ENCODE assay signal across 8 cellular contexts in the genomic region with DNA sequence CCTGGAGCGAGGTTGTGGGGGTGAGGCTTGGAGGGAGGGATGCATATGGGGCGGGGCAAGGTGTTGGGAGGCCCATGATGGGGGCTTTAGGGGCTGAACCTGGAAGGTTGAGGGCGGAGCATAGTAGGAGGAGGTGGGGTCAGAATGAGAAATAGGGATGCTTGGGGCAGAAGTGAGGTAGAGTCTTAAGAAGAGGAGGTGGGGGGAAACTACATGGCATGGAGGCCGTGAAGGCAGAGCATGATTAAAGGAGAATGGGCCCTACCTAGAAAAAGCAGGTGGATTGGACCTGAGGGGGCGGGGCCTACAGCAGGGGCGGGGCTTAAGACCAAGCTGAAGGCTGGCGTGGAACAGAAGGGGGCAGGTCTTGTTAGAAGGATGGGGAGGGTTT. TPM values are rescaled to one million over a fixed set of nuclear protein-coding genes. Genes with fewer than 3 reads are reported as not detected.
DNase-seq lines count a peak whose midpoint lies in the region; ATAC-seq and TF ChIP-seq lines count a peak whose summit lies in the region.

No MANE protein-coding gene starts in this region.

- H2AFZ ChIP-seq in PC-9 (no peak overlapping the region), MM.1S (ENCODE audit: low read length) (no peak overlapping the region)

- no peaks in the 10 kb centered on the region for H3K9me3 Mint-ChIP-seq in activated naive CD8-positive, alpha-beta T cell treated with anti-CD3 and anti-CD28 coated beads, Interleukin-2, amount 10 ng/mL, durations not matched to agents 7 days and 5 days

- CTCF ChIA-PET in PC-9 (lab: Charles Lee) = interaction anchor here (0.5 kb wide), 1 partner anchor 211 kb away, joined by 3 read pairs; no protein-coding TSS in a partner anchor

- H3K36me3 Mint-ChIP-seq in activated naive CD8-positive, alpha-beta T cell treated with anti-CD3 and anti-CD28 coated beads, Interleukin-2, amount 10 ng/mL, durations not matched to agents 7 days and 5 days = peaks cover 12% of the 10 kb centered on the region

- peak overlapping the region; percentile 42; the same call in 1 of the 2 replicates for H3K4me3 ChIP-seq in PC-9
- peak overlapping the region; percentile 93 to 100 for H3K4me3 ChIP-seq in testis
- H3K4me3 ChIP-seq in MM.1S (ENCODE audit: low read length) = no peak overlapping the region

- DNase-seq in Right ventricle myocardium inferior (ENCODE audit: missing footprints) = no peak
- DNase-seq in cardiac septum (ENCODE audit: low spot score) = no peak
- no peak for DNase-seq in PC-9
- DNase-seq in activated naive CD8-positive, alpha-beta T cell treated with anti-CD3 and anti-CD28 coated beads, Interleukin-2, amount 10 ng/mL, durations not matched to agents 7 days and 5 days = peak; percentile 59
- DNase-seq in left colon = peak; percentile 57 to 72
- peak; percentile 51 for DNase-seq in testis
- no peak for DNase-seq in MM.1S
- no peak for DNase-seq in GF-D8 (lab: John Stamatoyannopoulos, UW)

- H3K4me3 Mint-ChIP-seq in activated naive CD8-positive, alpha-beta T cell treated with anti-CD3 and anti-CD28 coated beads, Interleukin-2, amount 10 ng/mL, durations not matched to agents 7 days and 5 days = peak overlapping the region; percentile 92

- POLR2A ChIA-PET in PC-9 (lab: Charles Lee; ENCODE audit: unreplicated experiment) = no interaction called here
- POLR2A ChIA-PET in activated naive CD8-positive, alpha-beta T cell treated with anti-CD3 and anti-CD28 coated beads, Interleukin-2, amount 10 ng/mL, durations not matched to agents 7 days and 5 days (lab: Charles Lee) = interaction anchor here (1.8 to 2.0 kb wide), 2 partner anchors 13 to 19 kb away, joined by 10 to 13 read pairs; no protein-coding TSS in a partner anchor

- ATAC-seq in Right ventricle myocardium inferior (peak; percentile 3), left colon (peak; percentile 12)
- ATAC-seq in activated naive CD8-positive, alpha-beta T cell treated with anti-CD3 and anti-CD28 coated beads, Interleukin-2, amount 10 ng/mL, durations not matched to agents 7 days and 5 days (ENCODE audit: low read depth) = peak; percentile 3

- H3K9me2 ChIP-seq in PC-9 (ENCODE audit: insufficient read depth) (no peaks in the 10 kb centered on the region), MM.1S (replicated peaks; ENCODE audit: insufficient read depth, low read length) (no peaks in the 10 kb centered on the region)

- peak overlapping the region; percentile 98 for H3K27ac Mint-ChIP-seq in activated naive CD8-positive, alpha-beta T cell treated with anti-CD3 and anti-CD28 coated beads, Interleukin-2, amount 10 ng/mL, durations not matched to agents 7 days and 5 days

- H3K27me3 ChIP-seq in PC-9 (ENCODE audit: insufficient read depth, low read depth) (no peaks in the 10 kb centered on the region), testis (no peaks in the 10 kb centered on the region), MM.1S (replicated peaks; ENCODE audit: insufficient read depth, low read length) (no peaks in the 10 kb centered on the region)

- TF ChIP-seq CTCF in PC-9 (conservative IDR thresholded peaks at IDR 0.05) (no peak), testis (IDR thresholded peaks at IDR 0.05) (no peak), MM.1S (IDR thresholded peaks at IDR 0.05; ENCODE audit: low read length) (no peak)

- H3F3A ChIP-seq in PC-9 (ENCODE audit: insufficient read depth, low read depth) = peaks cover 11% of the 10 kb centered on the region
- H3F3A ChIP-seq in MM.1S (ENCODE audit: insufficient read depth, low read length) = peaks cover 2% of the 10 kb centered on the region; the same call in 1 of the 2 replicates

- H4K20me1 ChIP-seq in PC-9 (ENCODE audit: insufficient read depth) (peaks cover 25% of the 10 kb centered on the region), MM.1S (ENCODE audit: insufficient read depth, low read length) (peaks cover 3% of the 10 kb centered on the region; the same call in 1 of the 2 replicates)

- H3K4me1 Mint-ChIP-seq in activated naive CD8-positive, alpha-beta T cell treated with anti-CD3 and anti-CD28 coated beads, Interleukin-2, amount 10 ng/mL, durations not matched to agents 7 days and 5 days = peaks cover 11% of the 10 kb centered on the region

- H3K27ac ChIP-seq in PC-9 (no peak overlapping the region), testis (peak overlapping the region; percentile 99 to 100), MM.1S (ENCODE audit: low read length) (no peak overlapping the region)

- 42% methylated on average over 7 of the region's 7 CpGs for WGBS in testis, 2 donors

- intact Hi-C loops in Right ventricle myocardium inferior (cut with DNase I) (loop anchor here (5.0 kb wide), 1 partner anchor 55 kb away; a partner anchor contains a TSS), cardiac septum (cut with DNase I) (loop anchor here (5.0 kb wide), 1 partner anchor 100 kb away; a partner anchor contains a TSS), PC-9 (cut with micrococcal nuclease; ENCODE audit: unreplicated experiment) (loop anchor here (2.0 kb wide), 1 partner anchor 134 kb away; a partner anchor contains a TSS), left colon (cut with DNase I, micrococcal nuclease) (no loop called here), testis (cut with DNase I; ENCODE audit: low total_unique reads) (no loop called here)

- H3K4me1 ChIP-seq in PC-9 (replicated peaks; ENCODE audit: insufficient read depth) (0 out of 2 replicates have a peak, but pooled peaks cover 6% of the 10 kb centered on the region), testis (peaks cover 9% of the 10 kb centered on the region), MM.1S (ENCODE audit: low read length) (no peaks in the 10 kb centered on the region)

- H3K27me3 Mint-ChIP-seq in activated naive CD8-positive, alpha-beta T cell treated with anti-CD3 and anti-CD28 coated beads, Interleukin-2, amount 10 ng/mL, durations not matched to agents 7 days and 5 days = no peaks in the 10 kb centered on the region

- peak overlapping the region; percentile 52 for H3K4me2 ChIP-seq in PC-9
- H3K4me2 ChIP-seq in MM.1S (ENCODE audit: low read depth, low read length) = no peak overlapping the region

- H3K9me3 ChIP-seq in PC-9 (ENCODE audit: insufficient read depth, low read depth) (no peaks in the 10 kb centered on the region), testis (no peaks in the 10 kb centered on the region), MM.1S (replicated peaks; ENCODE audit: insufficient read depth, low read length) (no peaks in the 10 kb centered on the region)

- H3K9ac ChIP-seq in MM.1S (ENCODE audit: low read length) = no peak overlapping the region

- peaks cover 12% of the 10 kb centered on the region for H3K79me2 ChIP-seq in PC-9 (ENCODE audit: low read depth)
- peaks cover 12% of the 10 kb centered on the region for H3K79me2 ChIP-seq in MM.1S (ENCODE audit: low read length)

- no peak for TF ChIP-seq POLR2A in testis (IDR thresholded peaks at IDR 0.05)

- BruUV-seq in PC-9 (replicated peaks; lab: Mats Ljungman, UMichigan) = no TSS peak

- H3K36me3 ChIP-seq in PC-9 (ENCODE audit: low read depth) (peaks cover 28% of the 10 kb centered on the region), testis (ENCODE audit: low read depth, missing control alignments) (no peaks in the 10 kb centered on the region), MM.1S (replicated peaks; ENCODE audit: insufficient read depth, low read length) (peaks cover 5% of the 10 kb centered on the region; the same call in 1 of the 2 replicates)

RNA-seq across cellular contexts. Expression of a gene that starts 0.8 kb away (rescaled TPM):
- total RNA-seq in Right ventricle myocardium inferior (69.5 TPM), cardiac septum (86.3 TPM), PC-9 (2021) (77.5 and 81.7 TPM in 2 replicates), left colon (10 to 100 TPM; 61.9 to 75.2 TPM), testis (10 to 100 TPM; 93.8 to 96.6 TPM)
- total RNA-seq in activated naive CD8-positive, alpha-beta T cell treated with anti-CD3 and anti-CD28 coated beads, Interleukin-2, amount 10 ng/mL, durations not matched to agents 7 days and 5 days = 10 to 100 TPM; 81.6 to 82.8 TPM
- polyA plus RNA-seq in testis (ENCODE audit: insufficient read depth, low read depth, low replicate concordance) = 68.0 TPM

RNA-seq across cellular contexts. Expression of a gene that starts 7.1 kb away (rescaled TPM):
- total RNA-seq in Right ventricle myocardium inferior (10.8 TPM), cardiac septum (8.0 TPM), PC-9 (2021) (91.2 and 101 TPM in 2 replicates), left colon (10 to 100 TPM; 26.0 to 28.2 TPM), testis (10 to 100 TPM; 42.2 to 51.7 TPM)
- 100 to 1,000 TPM; 131 to 143 TPM for total RNA-seq in activated naive CD8-positive, alpha-beta T cell treated with anti-CD3 and anti-CD28 coated beads, Interleukin-2, amount 10 ng/mL, durations not matched to agents 7 days and 5 days
- 30.7 TPM for polyA plus RNA-seq in testis (ENCODE audit: insufficient read depth, low read depth, low replicate concordance)

RNA-seq across cellular contexts. Expression of a gene that starts 11.6 kb away (rescaled TPM):
- 0.27 TPM for total RNA-seq in Right ventricle myocardium inferior
- total RNA-seq in cardiac septum = 0.24 TPM
- 1.7 and 1.8 TPM in 2 replicates for total RNA-seq in PC-9 (2021)
- total RNA-seq in activated naive CD8-positive, alpha-beta T cell treated with anti-CD3 and anti-CD28 coated beads, Interleukin-2, amount 10 ng/mL, durations not matched to agents 7 days and 5 days = 1 to 10 TPM; 4.8 to 5.4 TPM
- total RNA-seq in left colon = 1 to 10 TPM in 1 of 2 donors, under 1 TPM in 1; 0.55 to 1.1 TPM
- 1 to 10 TPM; 1.3 to 2.0 TPM for total RNA-seq in testis
- polyA plus RNA-seq in testis (ENCODE audit: insufficient read depth, low read depth, low replicate concordance) = 11.5 TPM

RNA-seq across cellular contexts. Expression of a gene that starts 41.7 kb away (rescaled TPM):
- total RNA-seq in Right ventricle myocardium inferior (not detected), cardiac septum (not detected), PC-9 (2021) (0.83 TPM in 1 of 2 replicates, not detected in the other), left colon (10 to 100 TPM; 48.2 to 93.6 TPM), testis (1 to 10 TPM in 1 of 2 donors, under 1 TPM in 1; 0.24 to 1.1 TPM)
- under 1 TPM in 1 of 2 experiments, not detected in 1; 0.42 TPM for total RNA-seq in activated naive CD8-positive, alpha-beta T cell treated with anti-CD3 and anti-CD28 coated beads, Interleukin-2, amount 10 ng/mL, durations not matched to agents 7 days and 5 days
- polyA plus RNA-seq in testis (ENCODE audit: insufficient read depth, low read depth, low replicate concordance) = 1.6 TPM

RNA-seq across cellular contexts. Expression of a gene that starts 47.9 kb away (rescaled TPM):
- total RNA-seq in Right ventricle myocardium inferior (1.7 TPM), cardiac septum (3.8 TPM), PC-9 (2021) (9.0 and 9.4 TPM in 2 replicates), left colon (1 to 10 TPM in 1 of 2 donors, under 1 TPM in 1; 0.76 to 1.3 TPM), testis (10 to 100 TPM in 1 of 2 donors, 1 to 10 TPM in 1; 6.9 to 16.0 TPM)
- 1 to 10 TPM; 1.1 to 1.4 TPM for total RNA-seq in activated naive CD8-positive, alpha-beta T cell treated with anti-CD3 and anti-CD28 coated beads, Interleukin-2, amount 10 ng/mL, durations not matched to agents 7 days and 5 days
- polyA plus RNA-seq in testis (ENCODE audit: insufficient read depth, low read depth, low replicate concordance) = 7.7 TPM

Comparison
In these comparisons a context has a peak if more than half of its experiments do, and no peak if none do; other contexts are left out.
1. DNase-seq: peak in activated naive CD8-positive, alpha-beta T cell treated with anti-CD3 and anti-CD28 coated beads, Interleukin-2, amount 10 ng/mL, durations not matched to agents 7 days and 5 days (single experiment), left colon (2 of 2) and testis (single experiment); none in Right ventricle myocardium inferior (single experiment), cardiac septum (single experiment), PC-9 (0 of 2), MM.1S (single experiment) and GF-D8 (single experiment).
2. H3K27ac ChIP-seq: peak in testis (2 of 2); none in PC-9 (single experiment) and MM.1S (single experiment).
3. intact Hi-C loops: an anchor here in Right ventricle myocardium inferior (5.0 kb wide), cardiac septum (5.0 kb wide) and PC-9 (2.0 kb wide); none called in left colon and testis.
4. Peak in every context shown above with its lines, with median percentiles within 50 percentile points of each other: ATAC-seq.